ENCODE assay signal across 11 cellular contexts in the genomic region with DNA sequence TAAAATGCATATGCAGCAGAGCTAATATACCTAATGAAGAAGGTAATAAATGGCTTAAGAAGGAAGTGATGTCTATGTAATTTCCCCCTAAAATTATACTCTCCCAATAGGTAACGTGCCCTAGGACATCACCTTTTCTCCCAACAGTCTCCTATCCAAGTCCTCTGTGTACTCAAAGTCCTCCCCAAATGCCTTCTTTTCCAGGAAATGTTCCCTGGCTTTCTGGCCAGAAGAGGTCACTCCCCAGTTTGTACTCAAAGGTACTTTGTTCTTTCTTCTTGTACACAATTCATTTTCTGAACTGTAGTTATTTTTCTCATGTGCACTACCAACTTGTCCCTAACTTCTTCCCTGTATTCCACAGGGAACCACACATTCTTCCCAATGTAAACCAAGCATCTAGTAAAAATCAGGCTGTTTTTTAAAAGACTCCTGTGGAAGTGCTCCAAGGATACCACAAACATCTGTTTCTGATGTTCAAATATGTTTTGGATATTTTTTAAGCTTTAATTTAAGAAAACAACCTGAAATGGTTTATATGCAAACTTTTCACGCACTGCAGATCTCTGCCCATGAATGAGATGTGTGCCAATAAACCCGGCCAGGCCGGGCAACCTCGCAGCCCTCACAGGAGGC.
A peak's percentile ranks its signal among the peaks of the same experiment; 100 is the strongest.
DNase-seq lines count a peak whose midpoint lies in the region; ATAC-seq and TF ChIP-seq lines count a peak whose summit lies in the region.
"Had no signal": no experiment of that assay in that cellular context is flagged by ENCODE, and none has a peak within 500 bp of the region (broad histone marks: within the 10 kb centered on the region; RNA-seq: fewer than 3 reads in every experiment).

No MANE protein-coding gene starts in this region.

- no peak for DNase-seq in activated CD8-positive, alpha-beta memory T cell treated with anti-CD3 and anti-CD28 coated beads, Interleukin-2, amount 10 ng/mL, durations not matched to agents 7 days and 5 days
- no peak for DNase-seq in activated CD8-positive, alpha-beta memory T cell treated with anti-CD3 and anti-CD28 coated beads, Interleukin-2, amount 50 U/mL, for 48 hours
- peak in 1 of 4 donors; percentile 42 for DNase-seq in body of pancreas
- DNase-seq in lower lobe of right lung = no peak
- DNase-seq in thyroid gland = no peak
- no peak for DNase-seq in SHP77 treated with DMSO at 0.1 percent for 48 hours (lab: John Stamatoyannopoulos, UW)
- DNase-seq in trophoblast cell = no peak
- DNase-seq: activated CD4-positive, alpha-beta T cell treated with anti-CD3 and anti-CD28 coated beads for 1 hour; NCI-H2227 treated with DMSO at 0.1 percent for 48 hours had no signal

- peak overlapping the region; percentile 82 to 86 (median 83) for H3K27ac ChIP-seq in body of pancreas
- peak overlapping the region; percentile 66 for H3K27ac ChIP-seq in lower lobe of right lung
- peak overlapping the region; percentile 45 to 84 (median 77) for H3K27ac ChIP-seq in thyroid gland
- no peak overlapping the region for H3K27ac ChIP-seq in trophoblast cell (ENCODE audit: low read depth, low read length)
- H3K27ac ChIP-seq: BLaER1 treated with 17β-estradiol and CSF1 and Interleukin-3, amounts not matched to agents 10 nM and 100 nM had no signal

- H2AK5ac ChIP-seq in trophoblast cell (ENCODE audit: low read length) = no peak overlapping the region

- H3K36me3 Mint-ChIP-seq in activated CD8-positive, alpha-beta memory T cell treated with anti-CD3 and anti-CD28 coated beads, Interleukin-2, amount 10 ng/mL, durations not matched to agents 7 days and 5 days = peaks cover 6% of the 10 kb centered on the region

- no peak for ATAC-seq in activated CD8-positive, alpha-beta memory T cell treated with anti-CD3 and anti-CD28 coated beads, Interleukin-2, amount 10 ng/mL, durations not matched to agents 7 days and 5 days
- ATAC-seq in body of pancreas (peak; percentile 38), lower lobe of right lung (peak in 1 of 2 donors; percentile 29), HG03039 (IDR thresholded peaks at IDR 0.05; ENCODE audit: unreplicated experiment) (no peak)

- H3K4me3 Mint-ChIP-seq in activated CD8-positive, alpha-beta memory T cell treated with anti-CD3 and anti-CD28 coated beads, Interleukin-2, amount 10 ng/mL, durations not matched to agents 7 days and 5 days = peak overlapping the region; percentile 20

- no peak for TF ChIP-seq POLR2A in body of pancreas (IDR thresholded peaks at IDR 0.05)
- no peak for TF ChIP-seq POLR2A in thyroid gland (IDR thresholded peaks at IDR 0.05)

- 7 to 18% methylated on average over 5 of the region's 5 CpGs for WGBS in body of pancreas, 2 donors
- 30 to 36% methylated on average over 5 of the region's 5 CpGs for WGBS in thyroid gland, 2 donors
- WGBS in trophoblast cell (ENCODE audit: extremely low coverage, insufficient coverage, insufficient read length) = no CpG with 5 or more reads among the region's 5 CpGs

- peak overlapping the region; percentile 77 for H3K27ac Mint-ChIP-seq in activated CD8-positive, alpha-beta memory T cell treated with anti-CD3 and anti-CD28 coated beads, Interleukin-2, amount 10 ng/mL, durations not matched to agents 7 days and 5 days

- H3K79me1 ChIP-seq in trophoblast cell (ENCODE audit: low read length) = peaks cover 5% of the 10 kb centered on the region

- H4K8ac ChIP-seq in trophoblast cell (ENCODE audit: low read depth, low read length) = no peak overlapping the region

- no peaks in the 10 kb centered on the region for H3K27me3 Mint-ChIP-seq in activated CD8-positive, alpha-beta memory T cell treated with anti-CD3 and anti-CD28 coated beads, Interleukin-2, amount 10 ng/mL, durations not matched to agents 7 days and 5 days

- H3K27me3 ChIP-seq in body of pancreas (no peaks in the 10 kb centered on the region), lower lobe of right lung (ENCODE audit: low read depth) (no peaks in the 10 kb centered on the region), thyroid gland (no peaks in the 10 kb centered on the region), trophoblast cell (ENCODE audit: insufficient read depth, low read length) (no peaks in the 10 kb centered on the region)
- H3K27me3 ChIP-seq: BLaER1 treated with 17β-estradiol and CSF1 and Interleukin-3, amounts not matched to agents 10 nM and 100 nM had no signal

- no peak overlapping the region for H4K91ac ChIP-seq in trophoblast cell (ENCODE audit: low read depth, low read length)

- no peak overlapping the region for H2AFZ ChIP-seq in trophoblast cell (ENCODE audit: insufficient read depth, low read length, poor library complexity)

- no peak overlapping the region for H3K4me3 ChIP-seq in body of pancreas
- H3K4me3 ChIP-seq in lower lobe of right lung = no peak overlapping the region
- no peak overlapping the region for H3K4me3 ChIP-seq in thyroid gland (replicated peaks in 1 of 3)
- H3K4me3 ChIP-seq in trophoblast cell (ENCODE audit: low read depth, low read length) = no peak overlapping the region
- H3K4me3 ChIP-seq: BLaER1 treated with 17β-estradiol and CSF1 and Interleukin-3, amounts not matched to agents 10 nM and 100 nM had no signal

- no peak overlapping the region for H3K18ac ChIP-seq in trophoblast cell (ENCODE audit: low read length)

- H4K12ac ChIP-seq in trophoblast cell (ENCODE audit: low read depth, low read length) = no peak overlapping the region

- no peak overlapping the region for H3K23ac ChIP-seq in trophoblast cell (ENCODE audit: low read length)

- H3K9me3 Mint-ChIP-seq in activated CD8-positive, alpha-beta memory T cell treated with anti-CD3 and anti-CD28 coated beads, Interleukin-2, amount 10 ng/mL, durations not matched to agents 7 days and 5 days (ENCODE audit: low read depth) = no peaks in the 10 kb centered on the region

- no peaks in the 10 kb centered on the region for H3K79me2 ChIP-seq in trophoblast cell (ENCODE audit: control insufficient read depth, insufficient read depth, low read length, poor library complexity)

- no peak overlapping the region for H3K4ac ChIP-seq in trophoblast cell (ENCODE audit: low read depth, low read length)

- no peak overlapping the region for H2BK120ac ChIP-seq in trophoblast cell (ENCODE audit: insufficient read depth, low read length, poor library complexity)

- H3K14ac ChIP-seq in trophoblast cell (ENCODE audit: low read length) = no peak overlapping the region

- TF ChIP-seq CTCF in body of pancreas (IDR thresholded peaks at IDR 0.05) (no peak), lower lobe of right lung (IDR thresholded peaks at IDR 0.05) (no peak), thyroid gland (IDR thresholded peaks at IDR 0.05) (no peak)

- no peak overlapping the region for H3K4me2 ChIP-seq in trophoblast cell (ENCODE audit: low read length)
- H3K4me2 ChIP-seq: BLaER1 treated with 17β-estradiol and CSF1 and Interleukin-3, amounts not matched to agents 10 nM and 100 nM had no signal

- H2BK12ac ChIP-seq in trophoblast cell (ENCODE audit: low read length) = no peak overlapping the region

- intact Hi-C loops in body of pancreas (cut with DNase I) (no loop called here), lower lobe of right lung (cut with DNase I) (no loop called here), thyroid gland (cut with DNase I) (loop anchor here (10.0 kb wide), 1 partner anchor 92 kb away; no protein-coding TSS in a partner anchor)

- H2BK5ac ChIP-seq in trophoblast cell (ENCODE audit: low read depth, low read length, poor library complexity) = no peak overlapping the region

- no peak overlapping the region for H3K9ac ChIP-seq in trophoblast cell (ENCODE audit: low read length)
- H3K9ac ChIP-seq: BLaER1 treated with 17β-estradiol and CSF1 and Interleukin-3, amounts not matched to agents 10 nM and 100 nM had no signal

- H3K9me3 ChIP-seq in body of pancreas (no peaks in the 10 kb centered on the region), lower lobe of right lung (no peaks in the 10 kb centered on the region), thyroid gland (no peaks in the 10 kb centered on the region), trophoblast cell (ENCODE audit: insufficient read depth, low read depth, low read length) (peaks cover 2% of the 10 kb centered on the region)
- H3K9me3 ChIP-seq: BLaER1 treated with 17β-estradiol and CSF1 and Interleukin-3, amounts not matched to agents 10 nM and 100 nM had no signal

- peaks cover 87% of the 10 kb centered on the region for H3K4me1 ChIP-seq in body of pancreas
- peaks cover 84% of the 10 kb centered on the region for H3K4me1 ChIP-seq in lower lobe of right lung
- peaks cover 87 to 88% of the 10 kb centered on the region in 2 donors for H3K4me1 ChIP-seq in thyroid gland
- peaks cover 3 to 6% of the 10 kb centered on the region in 2 experiments for H3K4me1 ChIP-seq in trophoblast cell (ENCODE audit: control insufficient read depth in 1 of 2, insufficient read depth in 2 of 2, low read length in 2 of 2)

- CTCF ChIA-PET in activated CD8-positive, alpha-beta memory T cell treated with anti-CD3 and anti-CD28 coated beads, Interleukin-2, amount 10 ng/mL, durations not matched to agents 7 days and 5 days (lab: Charles Lee) = interaction anchor here (1.0 to 6.9 kb wide), 5 partner anchors 8 to 99 kb away, joined by 3 to 41 read pairs (median 5); no protein-coding TSS in a partner anchor

- H3K36me3 ChIP-seq in body of pancreas (replicated peaks in 1 of 2; ENCODE audit: insufficient read depth in 1 of 2, low read depth in 2 of 2) (no peaks in the 10 kb centered on the region), lower lobe of right lung (peaks cover 27% of the 10 kb centered on the region), thyroid gland (peaks cover 0 to 3% of the 10 kb centered on the region in 2 donors), trophoblast cell (ENCODE audit: control insufficient read depth in 1 of 2, insufficient read depth in 2 of 2, low read length in 2 of 2) (no peaks in the 10 kb centered on the region)

- peaks cover 57% of the 10 kb centered on the region for H3K4me1 Mint-ChIP-seq in activated CD8-positive, alpha-beta memory T cell treated with anti-CD3 and anti-CD28 coated beads, Interleukin-2, amount 10 ng/mL, durations not matched to agents 7 days and 5 days
